Comparison of ENCODE assay signal across 8 cellular contexts in the genomic region with DNA sequence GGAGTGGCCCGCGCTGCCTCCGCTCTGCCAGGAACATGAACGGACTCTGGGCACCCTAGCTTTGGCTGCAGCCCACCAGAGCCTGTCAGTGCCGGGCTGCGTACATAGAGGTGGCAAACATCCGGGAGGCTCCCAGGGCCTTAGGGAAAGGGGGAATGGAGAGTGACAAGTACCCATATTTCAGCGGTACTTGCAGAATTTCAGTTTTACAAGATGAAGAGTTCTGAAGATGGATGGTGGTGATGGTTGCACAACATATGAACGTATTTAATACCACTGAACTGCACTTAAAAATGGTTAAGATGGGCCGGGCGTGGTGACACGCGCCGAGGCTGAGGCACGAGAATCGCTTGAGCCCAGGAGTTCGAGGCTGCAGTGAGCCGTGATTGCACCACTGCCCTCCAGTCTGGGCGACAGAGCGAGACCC. TPM values are rescaled to one million over a fixed set of nuclear protein-coding genes. Genes with fewer than 3 reads are reported as not detected.
DNase-seq lines count a peak whose midpoint lies in the region; ATAC-seq, FAIRE-seq and TF ChIP-seq lines count a peak whose summit lies in the region.

No MANE protein-coding gene starts in this region.

- POLR2A ChIA-PET in HEK293 (lab: Yijun Ruan, JAX) = interaction anchor here (0.6 to 4.4 kb wide), 15 partner anchors 9 to 462 kb away, joined by 3 to 52 read pairs (median 5); a partner anchor contains a TSS

- no peaks in the 10 kb centered on the region for H3K9me3 ChIP-seq in HEK293 (ENCODE audit: control insufficient read depth, insufficient read depth, low read depth, low read length)
- H3K9me3 ChIP-seq in small intestine (ENCODE audit: control insufficient read depth, low read depth) = no peaks in the 10 kb centered on the region

- H3K4me1 ChIP-seq in HEK293 (ENCODE audit: control insufficient read depth, insufficient read depth, low read length) = peaks cover 8% of the 10 kb centered on the region; the same call in 1 of the 2 replicates
- H3K4me1 ChIP-seq in small intestine (ENCODE audit: control insufficient read depth in 2 of 2, insufficient read depth in 1 of 2, low read depth in 1 of 2, low read length in 1 of 2) = peaks cover 0 to 4% of the 10 kb centered on the region in 2 donors

- H3K4me3 ChIP-seq in HEK293 (ENCODE audit: low read depth, low read length) (peak overlapping the region; percentile 76), WI38 (ENCODE audit: low read depth, low read length) (peak overlapping the region; percentile 88), small intestine (ENCODE audit: low read depth in 1 of 2, low read length in 2 of 2) (peak overlapping the region; percentile 12 to 57)

- no peak for TF ChIP-seq CTCF in HEK293 (tag by site-specific recombination; IDR thresholded peaks at IDR 0.05)
- TF ChIP-seq CTCF in WI38 (IDR thresholded peaks at IDR 0.05; ENCODE audit: low read depth, low read length) = no peak

- peak; percentile 39 for DNase-seq in left ventricle myocardium superior
- DNase-seq in small intestine = no peak
- DNase-seq in cerebellum (ENCODE audit: low spot score) = no peak
- DNase-seq in cerebellar cortex (ENCODE audit: low spot score) = no peak

- CTCF ChIA-PET in HEK293 (lab: Yijun Ruan, JAX) = interaction anchor here (0.6 to 2.4 kb wide), 10 partner anchors 8 to 372 kb away, joined by 3 to 9 read pairs (median 3); a partner anchor contains a TSS

- ATAC-seq in left ventricle myocardium superior (no peak), GM21423 (IDR thresholded peaks at IDR 0.05; ENCODE audit: unreplicated experiment) (no peak), HG03469 (IDR thresholded peaks at IDR 0.05; ENCODE audit: unreplicated experiment) (no peak)

- 1 to 2% (median 1%) methylated on average over 19 to 20 of the region's 20 CpGs for WGBS in small intestine, 3 donors

- peaks cover 6 to 8% of the 10 kb centered on the region in 2 experiments; a peak in 2 of 3 replicates for H3K36me3 ChIP-seq in HEK293 (ENCODE audit: control insufficient read depth in 2 of 2, insufficient read depth in 1 of 2, low read length in 2 of 2)
- H3K36me3 ChIP-seq in small intestine (ENCODE audit: control insufficient read depth in 2 of 2, insufficient read depth in 2 of 2, low read length in 2 of 2) = no peaks in the 10 kb centered on the region

- H3K27me3 ChIP-seq in small intestine (ENCODE audit: control insufficient read depth in 2 of 2, insufficient read depth in 2 of 2, low read length in 2 of 2) = no peaks in the 10 kb centered on the region

- intact Hi-C loops in left ventricle myocardium superior (cut with micrococcal nuclease) = no loop called here

- FAIRE-seq in small intestine (lab: Jason Lieb, UNC) = no peak

- H3K27ac ChIP-seq in HEK293 (ENCODE audit: extremely low read depth, low read depth, low read length) (peak overlapping the region; percentile 97; the same call in 1 of the 2 replicates), small intestine (ENCODE audit: low read depth in 1 of 2, low read length in 1 of 2) (peak overlapping the region; percentile 93 to 97)

TF ChIP-seq in HEK293, 187 proteins besides CTCF, POLR2A, EP300 and RAD21:
- TF ChIP-seq KLF9 (tag by site-specific recombination; IDR thresholded peaks at IDR 0.05; ENCODE audit: low read depth) = peak; percentile 64
- TF ChIP-seq YY2 (tag by site-specific recombination; IDR thresholded peaks at IDR 0.05) = no peak
- no peak for TF ChIP-seq ZNF768 (tag by site-specific recombination; IDR thresholded peaks at IDR 0.05)
- TF ChIP-seq ZNF335 (tag by site-specific recombination; conservative IDR thresholded peaks at IDR 0.05) = 0 out of 2 replicates have a peak, but pooled peaks have one; percentile 5
- TF ChIP-seq, protein P1, sequence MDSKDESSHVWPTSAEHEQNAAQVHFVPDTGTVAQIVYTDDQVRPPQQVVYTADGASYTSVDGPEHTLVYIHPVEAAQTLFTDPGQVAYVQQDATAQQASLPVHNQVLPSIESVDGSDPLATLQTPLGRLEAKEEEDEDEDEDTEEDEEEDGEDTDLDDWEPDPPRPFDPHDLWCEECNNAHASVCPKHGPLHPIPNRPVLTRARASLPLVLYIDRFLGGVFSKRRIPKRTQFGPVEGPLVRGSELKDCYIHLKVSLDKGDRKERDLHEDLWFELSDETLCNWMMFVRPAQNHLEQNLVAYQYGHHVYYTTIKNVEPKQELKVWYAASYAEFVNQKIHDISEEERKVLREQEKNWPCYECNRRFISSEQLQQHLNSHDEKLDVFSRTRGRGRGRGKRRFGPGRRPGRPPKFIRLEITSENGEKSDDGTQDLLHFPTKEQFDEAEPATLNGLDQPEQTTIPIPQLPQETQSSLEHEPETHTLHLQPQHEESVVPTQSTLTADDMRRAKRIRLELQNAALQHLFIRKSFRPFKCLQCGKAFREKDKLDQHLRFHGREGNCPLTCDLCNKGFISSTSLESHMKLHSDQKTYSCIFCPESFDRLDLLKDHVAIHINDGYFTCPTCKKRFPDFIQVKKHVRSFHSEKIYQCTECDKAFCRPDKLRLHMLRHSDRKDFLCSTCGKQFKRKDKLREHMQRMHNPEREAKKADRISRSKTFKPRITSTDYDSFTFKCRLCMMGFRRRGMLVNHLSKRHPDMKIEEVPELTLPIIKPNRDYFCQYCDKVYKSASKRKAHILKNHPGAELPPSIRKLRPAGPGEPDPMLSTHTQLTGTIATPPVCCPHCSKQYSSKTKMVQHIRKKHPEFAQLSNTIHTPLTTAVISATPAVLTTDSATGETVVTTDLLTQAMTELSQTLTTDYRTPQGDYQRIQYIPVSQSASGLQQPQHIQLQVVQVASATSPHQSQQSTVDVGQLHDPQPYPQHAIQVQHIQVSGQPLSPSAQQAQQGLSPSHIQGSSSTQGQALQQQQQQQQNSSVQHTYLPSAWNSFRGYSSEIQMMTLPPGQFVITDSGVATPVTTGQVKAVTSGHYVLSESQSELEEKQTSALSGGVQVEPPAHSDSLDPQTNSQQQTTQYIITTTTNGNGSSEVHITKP (tag by site-specific recombination; IDR thresholded peaks at IDR 0.05) = 0 out of 2 replicates have a peak, but pooled peaks have one; percentile 2
- peak; percentile 22; the same call in 1 of the 2 replicates for TF ChIP-seq PRDM1 (tag by site-specific recombination; IDR thresholded peaks at IDR 0.05)
- peak; percentile 6; the same call in 1 of the 2 replicates for TF ChIP-seq ZNF341 (tag by site-specific recombination; IDR thresholded peaks at IDR 0.05; ENCODE audit: low read depth)
- TF ChIP-seq ZFHX2 (tag by site-specific recombination; conservative IDR thresholded peaks at IDR 0.05) = 0 out of 2 replicates have a peak, but pooled peaks have one; percentile 33
- 0 out of 2 replicates have a peak, but pooled peaks have one; percentile 9 for TF ChIP-seq ZBTB8A (tag by site-specific recombination; IDR thresholded peaks at IDR 0.05)
- peak; percentile 36 for TF ChIP-seq ZBTB17 (tag by site-specific recombination; IDR thresholded peaks at IDR 0.05)
- TF ChIP-seq, protein P2, sequence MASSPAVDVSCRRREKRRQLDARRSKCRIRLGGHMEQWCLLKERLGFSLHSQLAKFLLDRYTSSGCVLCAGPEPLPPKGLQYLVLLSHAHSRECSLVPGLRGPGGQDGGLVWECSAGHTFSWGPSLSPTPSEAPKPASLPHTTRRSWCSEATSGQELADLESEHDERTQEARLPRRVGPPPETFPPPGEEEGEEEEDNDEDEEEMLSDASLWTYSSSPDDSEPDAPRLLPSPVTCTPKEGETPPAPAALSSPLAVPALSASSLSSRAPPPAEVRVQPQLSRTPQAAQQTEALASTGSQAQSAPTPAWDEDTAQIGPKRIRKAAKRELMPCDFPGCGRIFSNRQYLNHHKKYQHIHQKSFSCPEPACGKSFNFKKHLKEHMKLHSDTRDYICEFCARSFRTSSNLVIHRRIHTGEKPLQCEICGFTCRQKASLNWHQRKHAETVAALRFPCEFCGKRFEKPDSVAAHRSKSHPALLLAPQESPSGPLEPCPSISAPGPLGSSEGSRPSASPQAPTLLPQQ (tag by site-specific recombination; IDR thresholded peaks at IDR 0.05) = no peak
- TF ChIP-seq ZNF776 (tag by site-specific recombination; IDR thresholded peaks at IDR 0.05; ENCODE audit: borderline replicate concordance) = no peak

RNA-seq across cellular contexts. Expression of a gene that starts 0.9 kb away (rescaled TPM):
- 20.0 TPM for total RNA-seq in left ventricle myocardium superior
- 100 to 1,000 TPM in 1 of 3 donors, 10 to 100 TPM in 1, 1 to 10 TPM in 1; 8.1 to 114 (median 12.4) TPM for polyA plus RNA-seq in small intestine
- 22.6 TPM for total RNA-seq in cerebellum

RNA-seq across cellular contexts. Expression of a gene that starts 20.6 kb away (rescaled TPM):
- total RNA-seq in left ventricle myocardium superior (55.6 TPM), cerebellum (53.1 TPM)
- polyA plus RNA-seq in small intestine = 10 to 100 TPM; 41.3 to 50.1 (median 43.9) TPM

RNA-seq across cellular contexts. Expression of a gene that starts 51.6 kb away (rescaled TPM):
- total RNA-seq in left ventricle myocardium superior = 89.9 TPM
- 10 to 100 TPM; 57.3 to 75.8 (median 62.8) TPM for polyA plus RNA-seq in small intestine
- total RNA-seq in cerebellum = 12.6 TPM

Comparison
In these comparisons a context has a peak if more than half of its experiments do, and no peak if none do; other contexts are left out.
1. H3K4me3 ChIP-seq: peak in every context shown above with its lines; median percentile 88 in WI38; 76 in HEK293; 34 in small intestine.